In the genomic region with DNA sequence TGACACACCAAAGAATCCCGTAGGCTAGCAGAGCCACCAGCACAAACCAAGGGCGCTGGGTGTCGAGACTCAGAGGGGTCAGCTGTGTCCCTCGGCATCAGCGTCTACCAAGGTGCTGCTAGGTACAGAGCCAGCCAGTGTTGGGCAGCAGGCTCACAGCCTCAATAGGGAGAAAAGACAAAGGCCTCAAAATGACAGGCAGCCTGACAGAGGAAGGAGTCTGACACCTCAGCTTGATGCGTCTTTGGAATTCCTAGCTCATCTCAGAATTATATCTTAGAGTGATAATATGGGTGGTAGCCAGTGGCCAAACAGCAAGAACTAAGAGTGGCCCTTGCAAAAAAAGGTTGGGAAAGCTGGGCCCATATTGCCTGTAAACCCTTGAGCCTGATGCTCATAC, we compare ENCODE assay signal across 31 cellular contexts.
"Had no signal": no experiment of that assay in that cellular context is flagged by ENCODE, and none has a peak within 500 bp of the region (broad histone marks: within the 10 kb centered on the region; RNA-seq: fewer than 3 reads in every experiment).

No MANE protein-coding gene starts in this region.

- H3K36me3 ChIP-seq: breast epithelium, lower lobe of right lung, right atrium auricular region, tibial nerve had no signal

- H3K27ac Mint-ChIP-seq: activated CD4-positive, alpha-beta T cell treated with anti-CD3 and anti-CD28 coated beads, Interleukin-2, amount 10 ng/mL, durations not matched to agents 24 days and 14 days; activated CD8-positive, alpha-beta T cell treated with anti-CD3 and anti-CD28 coated beads for 36 hours; activated naive CD4-positive, alpha-beta T cell treated with anti-CD3 and anti-CD28 coated beads, Interleukin-2, amount 10 ng/mL, durations not matched to agents 7 days and 5 days; activated naive CD8-positive, alpha-beta T cell treated with anti-CD3 and anti-CD28 coated beads, Interleukin-2, amount 50 U/mL, for 24 hours; activated T-helper 1 cell treated with anti-CD3 and anti-CD28 coated beads, Interleukin-12 subunit alpha, Interleukin-12 subunit beta, Interleukin-2, Interleukin-4 antibody, amounts not matched to agents 30 ng/mL and 10 ng/mL and 1 ng/mL, durations not matched to agents 14 hours and 24 hours and 36 hours; T-helper 1 cell treated with Interleukin-12 subunit alpha and Interleukin-12 subunit beta and Interleukin-4 antibody, amounts not matched to agents 30 μg/mL and 1 μg/mL, for 36 hours had no signal

- H3K4me1 ChIP-seq: breast epithelium, esophagus squamous epithelium, left lung, parathyroid adenoma, psoas muscle, right atrium auricular region, tibial nerve had no signal

- H3K4me3 Mint-ChIP-seq: activated CD4-positive, alpha-beta T cell treated with anti-CD3 and anti-CD28 coated beads, Interleukin-2, amount 10 ng/mL, durations not matched to agents 24 days and 14 days; activated CD8-positive, alpha-beta T cell treated with anti-CD3 and anti-CD28 coated beads for 36 hours; activated naive CD4-positive, alpha-beta T cell treated with anti-CD3 and anti-CD28 coated beads, Interleukin-2, amount 10 ng/mL, durations not matched to agents 7 days and 5 days; activated naive CD8-positive, alpha-beta T cell treated with anti-CD3 and anti-CD28 coated beads, Interleukin-2, amount 50 U/mL, for 24 hours; activated T-helper 1 cell treated with anti-CD3 and anti-CD28 coated beads, Interleukin-12 subunit alpha, Interleukin-12 subunit beta, Interleukin-2, Interleukin-4 antibody, amounts not matched to agents 30 ng/mL and 10 ng/mL and 1 ng/mL, durations not matched to agents 14 hours and 24 hours and 36 hours; central memory CD8-positive, alpha-beta T cell; T-helper 1 cell treated with Interleukin-12 subunit alpha and Interleukin-12 subunit beta and Interleukin-4 antibody, amounts not matched to agents 30 μg/mL and 1 μg/mL, for 36 hours had no signal

- H3K27me3 ChIP-seq: breast epithelium, esophagus squamous epithelium, left lung, right atrium auricular region, tibial nerve had no signal

- ATAC-seq: activated CD8-positive, alpha-beta T cell treated with anti-CD3 and anti-CD28 coated beads for 36 hours; activated naive CD8-positive, alpha-beta T cell treated with anti-CD3 and anti-CD28 coated beads, Interleukin-2, amount 50 U/mL, for 24 hours; left lung; lower lobe of right lung; mucosa of descending colon; psoas muscle had no signal

- DNase-seq: activated CD4-positive, alpha-beta T cell treated with anti-CD3 and anti-CD28 coated beads, Interleukin-2, amount 10 ng/mL, durations not matched to agents 24 days and 14 days; activated CD4-positive, CD25-positive, alpha-beta regulatory T cell treated with anti-CD3 and anti-CD28 coated beads, Interleukin-2, amount 50 U/mL, for 72 hours; activated CD8-positive, alpha-beta T cell treated with anti-CD3 and anti-CD28 coated beads for 36 hours; activated effector memory CD4-positive, alpha-beta T cell treated with anti-CD3 and anti-CD28 coated beads, Interleukin-2, amount 50 U/mL, for 16 hours; activated naive CD4-positive, alpha-beta T cell treated with anti-CD3 and anti-CD28 coated beads, Interleukin-2, amount 10 ng/mL, durations not matched to agents 7 days and 5 days; activated naive CD8-positive, alpha-beta T cell treated with anti-CD3 and anti-CD28 coated beads, Interleukin-2, amount 50 U/mL, for 24 hours; amygdala; dermis blood vessel endothelial cell; effector CD4-positive, alpha-beta T cell; esophagus squamous epithelium; foreskin melanocyte; left lung; lower lobe of right lung; mesenchymal stem cell; mucosa of descending colon; occipital lobe; psoas muscle; stimulated activated CD4-positive, alpha-beta T cell treated with anti-CD3 and anti-CD28 coated beads, Interleukin-1b, Interleukin-23, amount 100 ng/mL, for 48 hours; stimulated activated CD4-positive, alpha-beta T cell treated with anti-CD3 and anti-CD28 coated beads, Interleukin-4, amount 100 ng/mL, for 4 hours; stimulated activated CD8-positive, alpha-beta memory T cell treated with anti-CD3 and anti-CD28 coated beads, Interleukin-4, amount 100 ng/mL, for 48 hours; stimulated activated naive CD4-positive, alpha-beta T cell; T1000 had no signal

- H3K9me3 ChIP-seq: breast epithelium, esophagus squamous epithelium, left lung, lower lobe of right lung, mucosa of descending colon, psoas muscle, right atrium auricular region, tibial nerve had no signal

- H3K4me3 ChIP-seq: breast epithelium, esophagus squamous epithelium, left lung, lower lobe of right lung, mucosa of descending colon, psoas muscle, right atrium auricular region, smooth muscle cell, tibial nerve had no signal

- H3K27me3 Mint-ChIP-seq: activated CD4-positive, alpha-beta T cell treated with anti-CD3 and anti-CD28 coated beads, Interleukin-2, amount 10 ng/mL, durations not matched to agents 24 days and 14 days; activated CD8-positive, alpha-beta T cell treated with anti-CD3 and anti-CD28 coated beads for 36 hours; activated naive CD4-positive, alpha-beta T cell treated with anti-CD3 and anti-CD28 coated beads, Interleukin-2, amount 10 ng/mL, durations not matched to agents 7 days and 5 days; activated naive CD8-positive, alpha-beta T cell treated with anti-CD3 and anti-CD28 coated beads, Interleukin-2, amount 50 U/mL, for 24 hours; central memory CD8-positive, alpha-beta T cell had no signal

- H3K27ac ChIP-seq: breast epithelium, epithelial cell of prostate, esophagus squamous epithelium, left lung, lower lobe of right lung, parathyroid adenoma, psoas muscle, right atrium auricular region, tibial nerve had no signal

- H3K4me1 Mint-ChIP-seq: central memory CD8-positive, alpha-beta T cell had no signal

- H3K9me3 Mint-ChIP-seq: activated CD4-positive, alpha-beta T cell treated with anti-CD3 and anti-CD28 coated beads, Interleukin-2, amount 10 ng/mL, durations not matched to agents 24 days and 14 days; activated CD8-positive, alpha-beta T cell treated with anti-CD3 and anti-CD28 coated beads for 36 hours; activated naive CD4-positive, alpha-beta T cell treated with anti-CD3 and anti-CD28 coated beads, Interleukin-2, amount 10 ng/mL, durations not matched to agents 7 days and 5 days; activated naive CD8-positive, alpha-beta T cell treated with anti-CD3 and anti-CD28 coated beads, Interleukin-2, amount 50 U/mL, for 24 hours; activated T-helper 1 cell treated with anti-CD3 and anti-CD28 coated beads, Interleukin-12 subunit alpha, Interleukin-12 subunit beta, Interleukin-2, Interleukin-4 antibody, amounts not matched to agents 30 ng/mL and 10 ng/mL and 1 ng/mL, durations not matched to agents 14 hours and 24 hours and 36 hours; central memory CD8-positive, alpha-beta T cell; T-helper 1 cell treated with Interleukin-12 subunit alpha and Interleukin-12 subunit beta and Interleukin-4 antibody, amounts not matched to agents 30 μg/mL and 1 μg/mL, for 36 hours had no signal
